In genomic region chr12:123900898-123901376, GRCh38 we compare ENCODE assay signal across 1 cellular context.
A peak's percentile ranks its signal among the peaks of the same experiment; 100 is the strongest.
TF ChIP-seq lines count a peak whose summit lies in the region.

No MANE protein-coding gene starts in this region.

TF ChIP-seq in HepG2, 621 proteins besides CTCF, POLR2A, EP300 and RAD21 (continued from another document):
- TF ChIP-seq ZNF687 (CRISPR knock-in tag; IDR thresholded peaks at IDR 0.05): peak; percentile 11; the same call in 1 of the 2 replicates
